Comparison of ENCODE assay signal across 9 cellular contexts in the genomic region with DNA sequence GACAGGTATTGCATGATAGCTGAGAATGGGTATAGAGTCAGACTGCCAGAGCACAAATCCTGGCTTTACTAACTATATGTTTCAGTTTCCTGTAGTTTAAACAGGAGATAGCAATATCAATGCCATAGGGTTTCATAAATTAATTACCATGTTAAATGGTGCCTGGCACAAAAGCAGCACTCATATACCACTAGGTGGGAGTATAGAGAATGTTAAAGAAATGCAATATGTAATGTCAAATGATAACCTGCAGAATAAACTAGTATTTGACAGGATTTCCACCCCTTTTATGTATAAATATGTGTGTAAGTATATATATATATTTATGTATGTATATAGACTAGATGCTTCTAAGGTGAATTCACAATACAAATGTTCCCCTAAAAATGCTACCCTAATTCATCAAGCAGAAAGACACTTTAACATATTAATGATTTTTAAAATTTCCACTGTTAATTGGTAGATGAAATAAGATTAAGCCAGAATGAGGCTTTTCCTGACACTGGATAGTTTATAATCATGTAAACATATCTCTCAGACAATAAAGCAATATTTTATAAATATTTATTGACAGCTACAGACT. TPM values are rescaled to one million over a fixed set of nuclear protein-coding genes. Genes with fewer than 3 reads are reported as not detected.
DNase-seq lines count a peak whose midpoint lies in the region; ATAC-seq and TF ChIP-seq lines count a peak whose summit lies in the region.
"Had no signal": no experiment of that assay in that cellular context is flagged by ENCODE, and none has a peak within 500 bp of the region (broad histone marks: within the 10 kb centered on the region; RNA-seq: fewer than 3 reads in every experiment).

No MANE protein-coding gene starts in this region.

- no peak for ATAC-seq in GM21390 (IDR thresholded peaks at IDR 0.05; ENCODE audit: unreplicated experiment)

- in situ Hi-C loops in SK-MEL-5 (cut with HindIII; ENCODE audit: low pct_unique_long_range_greater_than_20kb, low sequenced_read_pairs), result no loop called here

- H3K36me3 Mint-ChIP-seq in T-helper 2 cell treated with Interferon-gamma antibody and Interleukin-4, amounts not matched to agents 5 μg/mL and 100 μg/mL, for 36 hours (ENCODE audit: low read depth), result peaks cover 34% of the 10 kb centered on the region

- peaks cover 25% of the 10 kb centered on the region for H3K4me1 Mint-ChIP-seq in T-helper 2 cell treated with Interferon-gamma antibody and Interleukin-4, amounts not matched to agents 5 μg/mL and 100 μg/mL, for 36 hours (ENCODE audit: low read depth)

- no peak overlapping the region for H3K4me3 Mint-ChIP-seq in T-helper 2 cell treated with Interferon-gamma antibody and Interleukin-4, amounts not matched to agents 5 μg/mL and 100 μg/mL, for 36 hours

- peaks cover 23% of the 10 kb centered on the region for H3K9me3 Mint-ChIP-seq in T-helper 2 cell treated with Interferon-gamma antibody and Interleukin-4, amounts not matched to agents 5 μg/mL and 100 μg/mL, for 36 hours

- H3K27me3 Mint-ChIP-seq in T-helper 2 cell treated with Interferon-gamma antibody and Interleukin-4, amounts not matched to agents 5 μg/mL and 100 μg/mL, for 36 hours (ENCODE audit: low read depth), result no peaks in the 10 kb centered on the region

- DNase-seq in NCI-H1092 treated with DMSO at 0.1 percent for 48 hours (lab: John Stamatoyannopoulos, UW) (peak; percentile 10), NCI-H1092 (lab: John Stamatoyannopoulos, UW) (no peak), HFF-Myc (ENCODE audit: extremely low read depth, low read depth) (no peak), SK-MEL-5 (ENCODE audit: low read depth, low spot score) (peak; percentile 57), glomerular visceral epithelial cell (ENCODE audit: extremely low spot score) (peak; percentile 18)
- no peak for DNase-seq in T-helper 2 cell treated with Interferon-gamma antibody and Interleukin-4, amounts not matched to agents 5 μg/mL and 100 μg/mL, for 36 hours (ENCODE audit: low spot score)
- DNase-seq in stimulated activated CD4-positive, alpha-beta T cell treated with anti-CD3 and anti-CD28 coated beads, Interleukin-4, amount 100 ng/mL, for 24 hours, result no peak

- H3K4me3 ChIP-seq in HFF-Myc (replicated peaks; ENCODE audit: low read depth, low read length), result no peak overlapping the region
- H3K4me3 ChIP-seq: BLaER1 treated with 17β-estradiol and CSF1 and Interleukin-3, amounts not matched to agents 10 nM and 100 nM had no signal

- peak; percentile 38 for TF ChIP-seq CTCF in HFF-Myc (IDR thresholded peaks at IDR 0.05; ENCODE audit: low read depth, low read length, missing control alignments)

- H3K27ac Mint-ChIP-seq in T-helper 2 cell treated with Interferon-gamma antibody and Interleukin-4, amounts not matched to agents 5 μg/mL and 100 μg/mL, for 36 hours, result no peak overlapping the region

RNA-seq across cellular contexts. Expression of gene WDR89, which starts 8.6 kb away (rescaled TPM):
- 14.4 and 14.5 TPM in 2 replicates for total RNA-seq in SK-MEL-5 (2014; rRNA removed; shearing (Covaris generic))
- 5.0 and 6.9 TPM in 2 replicates for polyA plus RNA-seq in SK-MEL-5 (2015; cell fraction: cytosol; rRNA removed)
- polyA plus RNA-seq in SK-MEL-5 (2015; cell fraction: nucleus; rRNA removed), result 7.4 and 10.7 TPM in 2 replicates

Comparison
In these comparisons a context has a peak if more than half of its experiments do, and no peak if none do; other contexts are left out.
1. DNase-seq: peak in NCI-H1092 treated with DMSO at 0.1 percent for 48 hours (single experiment), SK-MEL-5 (single experiment) and glomerular visceral epithelial cell (single experiment); none in NCI-H1092 (single experiment), HFF-Myc (single experiment), T-helper 2 cell treated with Interferon-gamma antibody and Interleukin-4, amounts not matched to agents 5 μg/mL and 100 μg/mL, for 36 hours (single experiment) and stimulated activated CD4-positive, alpha-beta T cell treated with anti-CD3 and anti-CD28 coated beads, Interleukin-4, amount 100 ng/mL, for 24 hours (single experiment).